1 cellular context compared by ENCODE assay signal in genomic region chr6:7282097-7282906, GRCh38.
TF ChIP-seq lines count a peak whose summit lies in the region.

No MANE protein-coding gene starts in this region.

TF ChIP-seq in PFSK-1, 5 proteins besides CTCF, POLR2A, EP300 and RAD21 (continued from another document):
- no peak for TF ChIP-seq REST (IDR thresholded peaks at IDR 0.05; ENCODE audit: insufficient read depth in 1 of 2, low read depth in 2 of 2, low read length in 2 of 2)
